Comparison of ENCODE assay signal across 12 cellular contexts in the genomic region with DNA sequence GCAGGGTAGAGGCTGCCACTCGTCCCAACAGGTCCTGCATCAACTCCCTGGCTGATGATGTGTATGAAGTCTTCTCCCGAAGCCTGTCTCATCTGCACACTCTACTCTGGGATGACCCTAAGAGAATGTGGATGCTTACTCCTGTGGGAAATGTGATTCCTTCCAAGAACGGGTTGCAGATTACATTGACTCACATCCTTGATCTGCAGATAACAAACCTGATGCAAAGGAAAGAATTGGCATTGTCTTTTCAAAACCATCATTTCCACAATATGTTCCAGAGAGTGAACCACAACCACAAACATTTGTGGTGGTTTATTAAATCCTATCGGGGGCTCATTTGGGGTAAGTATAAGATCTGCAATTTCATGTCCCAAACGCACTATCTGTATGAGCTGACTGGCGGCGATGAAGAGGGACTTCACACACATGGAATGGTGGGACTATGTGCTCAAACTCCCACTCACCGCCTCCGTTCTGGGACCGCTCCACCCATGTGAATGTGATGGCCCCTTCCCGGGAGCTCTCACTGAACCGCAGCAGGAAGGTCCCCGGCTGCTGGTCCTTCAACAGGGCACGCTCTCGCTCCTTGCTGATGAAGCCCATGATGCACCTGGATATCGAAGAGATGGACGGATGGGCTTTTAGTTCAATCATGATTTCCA. TPM values are rescaled to one million over a fixed set of nuclear protein-coding genes. Genes with fewer than 3 reads are reported as not detected.
DNase-seq lines count a peak whose midpoint lies in the region; ATAC-seq, FAIRE-seq and TF ChIP-seq lines count a peak whose summit lies in the region.
"Had no signal": no experiment of that assay in that cellular context is flagged by ENCODE, and none has a peak within 500 bp of the region (broad histone marks: within the 10 kb centered on the region; RNA-seq: fewer than 3 reads in every experiment).

No MANE protein-coding gene starts in this region.

- peaks cover 20% of the 10 kb centered on the region for H3K4me1 ChIP-seq in CD8-positive, alpha-beta memory T cell (ENCODE audit: insufficient read depth, low read length)
- H3K4me1 ChIP-seq in mesodermal cell (ENCODE audit: control insufficient read depth, insufficient read depth, low read length, poor library complexity, severe bottlenecking) = peaks cover 39% of the 10 kb centered on the region

- FAIRE-seq in H54 (lab: Jason Lieb, UNC) = peak; percentile 15

- intact Hi-C loops in Right ventricle myocardium inferior (cut with DNase I) = no loop called here

- H3K27me3 Mint-ChIP-seq in CD8-positive, alpha-beta memory T cell = no peaks in the 10 kb centered on the region
- no peaks in the 10 kb centered on the region for H3K27me3 Mint-ChIP-seq in activated naive CD8-positive, alpha-beta T cell treated with anti-CD3 and anti-CD28 coated beads, Interleukin-2, amount 10 ng/mL, durations not matched to agents 7 days and 5 days

- no peak for TF ChIP-seq POLR2A in H54 (IDR thresholded peaks at IDR 0.05; ENCODE audit: low read depth, low read length)

- 94 to 95% methylated on average over 10 to 11 of the region's 17 CpGs for WGBS in mesodermal cell (ENCODE audit: insufficient coverage in 2 of 2), 2 experiments

- peaks cover 98% of the 10 kb centered on the region for H3K36me3 ChIP-seq in CD8-positive, alpha-beta memory T cell (ENCODE audit: insufficient read depth, low read length)
- peaks cover 83% of the 10 kb centered on the region for H3K36me3 ChIP-seq in mesodermal cell (ENCODE audit: control insufficient read depth, insufficient read depth, low read length)

- DNase-seq in CD8-positive, alpha-beta memory T cell = no peak
- DNase-seq in H54 (ENCODE audit: insufficient read length, low spot score) (no peak), Right ventricle myocardium inferior (ENCODE audit: missing footprints) (no peak), DMS114 treated with DMSO at 0.1 percent for 48 hours (lab: John Stamatoyannopoulos, UW; ENCODE audit: unreplicated experiment) (no peak)
- no peak for DNase-seq in activated naive CD8-positive, alpha-beta T cell treated with anti-CD3 and anti-CD28 coated beads, Interleukin-2, amount 10 ng/mL, durations not matched to agents 7 days and 5 days
- DNase-seq: anterior cingulate cortex, DMS79, mesendoderm, NCI-H1048, retina had no signal

- H3K27ac ChIP-seq in CD8-positive, alpha-beta memory T cell (ENCODE audit: low read depth, low read length) = no peak overlapping the region
- H3K27ac ChIP-seq in mesodermal cell (ENCODE audit: low read depth, low read length, severe bottlenecking) = peak overlapping the region; percentile 39

- no peak overlapping the region for H3K4me3 ChIP-seq in CD8-positive, alpha-beta memory T cell (ENCODE audit: low read length)
- H3K4me3 ChIP-seq in mesodermal cell (ENCODE audit: extremely low read depth, insufficient read depth, low read length, poor library complexity, severe bottlenecking) = no peak overlapping the region

- H3K9me3 Mint-ChIP-seq in CD8-positive, alpha-beta memory T cell = no peaks in the 10 kb centered on the region
- no peaks in the 10 kb centered on the region for H3K9me3 Mint-ChIP-seq in activated naive CD8-positive, alpha-beta T cell treated with anti-CD3 and anti-CD28 coated beads, Interleukin-2, amount 10 ng/mL, durations not matched to agents 7 days and 5 days

- POLR2A ChIA-PET in CD8-positive, alpha-beta memory T cell (lab: Charles Lee) = no interaction called here
- POLR2A ChIA-PET in activated naive CD8-positive, alpha-beta T cell treated with anti-CD3 and anti-CD28 coated beads, Interleukin-2, amount 10 ng/mL, durations not matched to agents 7 days and 5 days (lab: Charles Lee) = interaction anchor here (1.1 to 2.2 kb wide), 3 partner anchors 9 to 14 kb away, joined by 3 to 8 read pairs (median 4); no protein-coding TSS in a partner anchor

- H3K9me3 ChIP-seq in CD8-positive, alpha-beta memory T cell (ENCODE audit: low read length) = no peaks in the 10 kb centered on the region
- no peaks in the 10 kb centered on the region for H3K9me3 ChIP-seq in mesodermal cell (ENCODE audit: control insufficient read depth, low read length)

- H3K27ac Mint-ChIP-seq in CD8-positive, alpha-beta memory T cell = peak overlapping the region in 5 of 8 donors; percentile 51 to 81 (median 61)
- peak overlapping the region; percentile 24 for H3K27ac Mint-ChIP-seq in activated naive CD8-positive, alpha-beta T cell treated with anti-CD3 and anti-CD28 coated beads, Interleukin-2, amount 10 ng/mL, durations not matched to agents 7 days and 5 days

- H3K36me3 Mint-ChIP-seq in CD8-positive, alpha-beta memory T cell = peaks cover 22 to 98% (median 52%) of the 10 kb centered on the region in 3 donors
- H3K36me3 Mint-ChIP-seq in activated naive CD8-positive, alpha-beta T cell treated with anti-CD3 and anti-CD28 coated beads, Interleukin-2, amount 10 ng/mL, durations not matched to agents 7 days and 5 days = peaks cover 81% of the 10 kb centered on the region

- CTCF ChIA-PET in CD8-positive, alpha-beta memory T cell (lab: Charles Lee) = no interaction called here

- ATAC-seq in activated naive CD8-positive, alpha-beta T cell treated with anti-CD3 and anti-CD28 coated beads, Interleukin-2, amount 10 ng/mL, durations not matched to agents 7 days and 5 days (ENCODE audit: low read depth) = no peak
- no peak for ATAC-seq in Right ventricle myocardium inferior
- no peak for ATAC-seq in HG03565 (IDR thresholded peaks at IDR 0.05; ENCODE audit: unreplicated experiment)

- H3K4me3 Mint-ChIP-seq in CD8-positive, alpha-beta memory T cell = no peak overlapping the region
- H3K4me3 Mint-ChIP-seq in activated naive CD8-positive, alpha-beta T cell treated with anti-CD3 and anti-CD28 coated beads, Interleukin-2, amount 10 ng/mL, durations not matched to agents 7 days and 5 days = no peak overlapping the region

- H3K27me3 ChIP-seq in CD8-positive, alpha-beta memory T cell (ENCODE audit: insufficient read depth, low read length, poor library complexity, severe bottlenecking) = no peaks in the 10 kb centered on the region

- peaks cover 7 to 17% (median 8%) of the 10 kb centered on the region in 3 donors for H3K4me1 Mint-ChIP-seq in CD8-positive, alpha-beta memory T cell
- H3K4me1 Mint-ChIP-seq in activated naive CD8-positive, alpha-beta T cell treated with anti-CD3 and anti-CD28 coated beads, Interleukin-2, amount 10 ng/mL, durations not matched to agents 7 days and 5 days = peaks cover 44% of the 10 kb centered on the region

RNA-seq across cellular contexts. Expression of gene STAT1, which starts 35.5 kb away (rescaled TPM):
- total RNA-seq in CD8-positive, alpha-beta memory T cell = 100 to 1,000 TPM; 142 to 145 TPM
- 173 TPM for polyA plus RNA-seq in CD8-positive, alpha-beta memory T cell
- total RNA-seq in activated naive CD8-positive, alpha-beta T cell treated with anti-CD3 and anti-CD28 coated beads, Interleukin-2, amount 10 ng/mL, durations not matched to agents 7 days and 5 days = 100 to 1,000 TPM; 544 to 571 TPM
- 29.3 TPM for polyA plus RNA-seq in mesodermal cell (2013, experiment 1 of 2)
- 28.7 TPM for polyA plus RNA-seq in mesodermal cell (2013, experiment 2 of 2)
- 35.5 TPM for total RNA-seq in Right ventricle myocardium inferior
